ENCODE assay signal across 24 cellular contexts in genomic region chr11:125516266-125516665, GRCh38. TPM values are rescaled to one million over a fixed set of nuclear protein-coding genes. Genes with fewer than 3 reads are reported as not detected.
A peak's percentile ranks its signal among the peaks of the same experiment; 100 is the strongest.
DNase-seq lines count a peak whose midpoint lies in the region; ATAC-seq, FAIRE-seq and TF ChIP-seq lines count a peak whose summit lies in the region.
"Had no signal": no experiment of that assay in that cellular context is flagged by ENCODE, and none has a peak within 500 bp of the region (broad histone marks: within the 10 kb centered on the region; RNA-seq: fewer than 3 reads in every experiment).

No MANE protein-coding gene starts in this region.

- no peak overlapping the region for H4K8ac ChIP-seq in H1 (ENCODE audit: extremely low read depth, insufficient read depth, low read length)

- no peak for TF ChIP-seq POLR2A in H1 (IDR thresholded peaks at IDR 0.05; ENCODE audit: control extremely low read depth in 1 of 2, low read depth in 2 of 2, low read length in 2 of 2)

- H3K9me3 ChIP-seq in DOHH2 (ENCODE audit: control insufficient read depth, insufficient read depth, low read length) = peaks cover 13% of the 10 kb centered on the region; the same call in 1 of the 2 replicates
- H3K9me3 ChIP-seq in OCI-LY7 (ENCODE audit: low read length) = no peaks in the 10 kb centered on the region
- H3K9me3 ChIP-seq in H1 (ENCODE audit: insufficient read depth in 2 of 2, low read depth in 1 of 2, low read length in 1 of 2) = peaks cover 10 to 12% of the 10 kb centered on the region in 2 experiments; a peak in 2 of 4 replicates
- no peaks in the 10 kb centered on the region for H3K9me3 ChIP-seq in mucosa of descending colon
- no peaks in the 10 kb centered on the region for H3K9me3 ChIP-seq in MM.1S (replicated peaks; ENCODE audit: insufficient read depth, low read length)
- H3K9me3 ChIP-seq: esophagus muscularis mucosa, psoas muscle had no signal

- H3K36me3 ChIP-seq in DOHH2 (ENCODE audit: control insufficient read depth, low read length) = no peaks in the 10 kb centered on the region
- H3K36me3 ChIP-seq in OCI-LY7 (ENCODE audit: insufficient read depth, low read length) = no peaks in the 10 kb centered on the region
- H3K36me3 ChIP-seq in H1 (ENCODE audit: control insufficient read depth in 2 of 4, insufficient read depth in 4 of 4, low read length in 3 of 4) = peaks cover 0 to 3% (median 0%) of the 10 kb centered on the region in 4 experiments; a peak in 2 of 8 replicates
- no peaks in the 10 kb centered on the region for H3K36me3 ChIP-seq in mucosa of descending colon (ENCODE audit: low read depth)
- no peaks in the 10 kb centered on the region for H3K36me3 ChIP-seq in MM.1S (replicated peaks; ENCODE audit: insufficient read depth, low read length)
- H3K36me3 ChIP-seq: esophagus muscularis mucosa had no signal

- CTCF ChIA-PET in OCI-LY7 (lab: Charles Lee; ENCODE audit: unreplicated experiment) = no interaction called here
- CTCF ChIA-PET in H1 (lab: Charles Lee; ENCODE audit: partially characterized antibody) = interaction anchor here (0.6 to 2.0 kb wide), 5 partner anchors 13 to 669 kb away, joined by 3 to 5 read pairs (median 3); no protein-coding TSS in a partner anchor

- no peak for TF ChIP-seq RAD21 in H1 (IDR thresholded peaks at IDR 0.05 in 1 of 2, conservative IDR thresholded peaks at IDR 0.05 in 1 of 2; ENCODE audit: low read depth in 2 of 2, low read length in 2 of 2)

- no peak overlapping the region for H4K91ac ChIP-seq in H1 (replicated peaks; ENCODE audit: insufficient read length, low read length)

- H3K27me3 ChIP-seq in DOHH2 (ENCODE audit: control insufficient read depth, low read length) (no peaks in the 10 kb centered on the region), H1 (replicated peaks in 1 of 4; ENCODE audit: control insufficient read depth in 3 of 4, extremely low read depth in 1 of 4, insufficient read depth in 3 of 4, low read length in 3 of 4) (no peaks in the 10 kb centered on the region; a peak in 1 of 7 replicates), MM.1S (replicated peaks; ENCODE audit: insufficient read depth, low read length) (no peaks in the 10 kb centered on the region)
- H3K27me3 ChIP-seq: esophagus muscularis mucosa had no signal

- H3K9me2 ChIP-seq in DOHH2 (replicated peaks; ENCODE audit: control insufficient read depth, low read length) (no peaks in the 10 kb centered on the region), OCI-LY7 (ENCODE audit: insufficient read depth, low read length) (no peaks in the 10 kb centered on the region), MM.1S (replicated peaks; ENCODE audit: insufficient read depth, low read length) (no peaks in the 10 kb centered on the region)

- DNase-seq in OCI-LY7 (ENCODE audit: low spot score) (no peak), H1 (ENCODE audit: low read depth in 1 of 2, low spot score in 2 of 2) (no peak), mucosa of descending colon (no peak), MM.1S (no peak), NOMO-1 treated with DMSO at 0.1 percent for 48 hours (lab: John Stamatoyannopoulos, UW; ENCODE audit: unreplicated experiment) (no peak)
- DNase-seq: activated CD4-positive, alpha-beta T cell treated with anti-CD3 and anti-CD28 coated beads, Interleukin-2, amount 10 ng/mL, durations not matched to agents 24 days and 14 days; CD4-positive, CD25-positive, alpha-beta regulatory T cell; effector CD8-positive, alpha-beta T cell; HCEC 1CT; KBM-7; naive thymus-derived CD8-positive, alpha-beta T cell; NCI-H187; NCI-H82; psoas muscle; T-cell had no signal

- H3K27me3 Mint-ChIP-seq in nephron (ENCODE audit: low read depth) = no peaks in the 10 kb centered on the region
- H3K27me3 Mint-ChIP-seq: activated CD4-positive, alpha-beta T cell treated with anti-CD3 and anti-CD28 coated beads, Interleukin-2, amount 10 ng/mL, durations not matched to agents 24 days and 14 days; activated naive CD4-positive, alpha-beta T cell treated with anti-CD3 and anti-CD28 coated beads, Interleukin-2, amount 50 U/mL, for 24 hours; CD4-positive, CD25-positive, alpha-beta regulatory T cell; naive thymus-derived CD8-positive, alpha-beta T cell; T-cell had no signal

- peak overlapping the region in 2 of 3 experiments; percentile 29 to 42 for H3K27ac Mint-ChIP-seq in nephron
- H3K27ac Mint-ChIP-seq: activated CD4-positive, alpha-beta T cell treated with anti-CD3 and anti-CD28 coated beads, Interleukin-2, amount 10 ng/mL, durations not matched to agents 24 days and 14 days; activated naive CD4-positive, alpha-beta T cell treated with anti-CD3 and anti-CD28 coated beads, Interleukin-2, amount 50 U/mL, for 24 hours; CD4-positive, CD25-positive, alpha-beta regulatory T cell; T-cell had no signal

- H3K4me2 ChIP-seq in DOHH2 (ENCODE audit: low read length) (peak overlapping the region; percentile 26; the same call in 1 of the 2 replicates), OCI-LY7 (ENCODE audit: low read length) (no peak overlapping the region), H1 (ENCODE audit: insufficient read depth in 1 of 2, low read depth in 2 of 2, low read length in 2 of 2) (peak overlapping the region; percentile 43 to 73; a peak in 3 of 4 replicates), MM.1S (ENCODE audit: low read depth, low read length) (no peak overlapping the region)

- no peak for FAIRE-seq in H1 (lab: Jason Lieb, UNC)
- FAIRE-seq: astrocyte, G401.6, urothelium cell line had no signal

- H3K27ac ChIP-seq in DOHH2 (ENCODE audit: low read depth, low read length) = no peak overlapping the region
- H3K27ac ChIP-seq in OCI-LY7 (ENCODE audit: low read depth, low read length, poor library complexity, severe bottlenecking) = no peak overlapping the region
- H3K27ac ChIP-seq in H1 (ENCODE audit: low read depth, low read length) = 0 out of 2 replicates have a peak overlapping the region, but pooled peaks have one; percentile 8
- no peak overlapping the region for H3K27ac ChIP-seq in MM.1S (ENCODE audit: low read length)
- H3K27ac ChIP-seq: esophagus muscularis mucosa, psoas muscle had no signal

- peaks cover 13% of the 10 kb centered on the region for H3K4me1 Mint-ChIP-seq in nephron

- H3K4me3 ChIP-seq in DOHH2 (ENCODE audit: low read length) (no peak overlapping the region; the same call in 1 of the 2 replicates), OCI-LY7 (ENCODE audit: low read depth, low read length, poor library complexity, severe bottlenecking) (no peak overlapping the region), H1 (ENCODE audit: extremely low read depth in 1 of 4, insufficient read depth in 2 of 4, low read depth in 3 of 4, low read length in 4 of 4) (peak overlapping the region in 1 of 4 experiments; percentile 38; a peak in 2 of 8 replicates), mucosa of descending colon (no peak overlapping the region), MM.1S (ENCODE audit: low read length) (no peak overlapping the region)
- H3K4me3 ChIP-seq: psoas muscle had no signal

- intact Hi-C loops in OCI-LY7 (cut with micrococcal nuclease; ENCODE audit: unreplicated experiment) = no loop called here
- intact Hi-C loops in mucosa of descending colon (cut with DNase I, micrococcal nuclease) = no loop called here

- H4K20me1 ChIP-seq in DOHH2 (ENCODE audit: control insufficient read depth, insufficient read depth, low read depth, low read length) (no peaks in the 10 kb centered on the region), OCI-LY7 (ENCODE audit: insufficient read depth, low read length) (no peaks in the 10 kb centered on the region), H1 (replicated peaks in 1 of 2; ENCODE audit: control insufficient read depth in 1 of 2, insufficient read depth in 2 of 2, low read length in 2 of 2) (no peaks in the 10 kb centered on the region), MM.1S (ENCODE audit: insufficient read depth, low read length) (no peaks in the 10 kb centered on the region)

- no peak overlapping the region for H2BK20ac ChIP-seq in H1 (ENCODE audit: low read length)

- no peak overlapping the region for H2BK12ac ChIP-seq in H1 (ENCODE audit: low read depth, low read length)

- H2BK15ac ChIP-seq in H1 (ENCODE audit: low read length) = no peak overlapping the region; the same call in 1 of the 2 replicates

- H2BK120ac ChIP-seq in H1 (replicated peaks; ENCODE audit: low read depth, low read length) = peak overlapping the region; percentile 67

- H3K4ac ChIP-seq in H1 (replicated peaks; ENCODE audit: insufficient read length, low read depth, low read length) = no peak overlapping the region

- no peaks in the 10 kb centered on the region for H3K36me3 Mint-ChIP-seq in nephron (ENCODE audit: low read depth)
- H3K36me3 Mint-ChIP-seq: CD4-positive, CD25-positive, alpha-beta regulatory T cell; naive thymus-derived CD8-positive, alpha-beta T cell; T-cell had no signal

- H3K14ac ChIP-seq in H1 (ENCODE audit: insufficient read length) = no peak overlapping the region

- no peak overlapping the region for H3K18ac ChIP-seq in H1 (ENCODE audit: extremely low read depth, low read length)

- H3K23me2 ChIP-seq in H1 (ENCODE audit: low read depth, low read length) = no peaks in the 10 kb centered on the region

- no peak for TF ChIP-seq CTCF in DOHH2 (IDR thresholded peaks at IDR 0.05; ENCODE audit: low read depth, low read length, poor library complexity, severe bottlenecking)
- no peak for TF ChIP-seq CTCF in OCI-LY7 (conservative IDR thresholded peaks at IDR 0.05; ENCODE audit: low read length)
- TF ChIP-seq CTCF in H1 (IDR thresholded peaks at IDR 0.05; ENCODE audit: control extremely low read depth in 1 of 3, insufficient read depth in 1 of 3, low read depth in 1 of 3, low read length in 3 of 3) = no peak
- TF ChIP-seq CTCF in nephron (IDR thresholded peaks at IDR 0.05; ENCODE audit: unreplicated experiment in 3 of 3) = no peak
- no peak for TF ChIP-seq CTCF in mucosa of descending colon (IDR thresholded peaks at IDR 0.05)
- no peak for TF ChIP-seq CTCF in MM.1S (IDR thresholded peaks at IDR 0.05; ENCODE audit: low read length)

- BruUV-seq in OCI-LY7 (replicated peaks; lab: Mats Ljungman, UMichigan) = no TSS peak

- H3K9ac ChIP-seq in H1 (replicated peaks in 1 of 4; ENCODE audit: extremely low read depth in 1 of 4, low read depth in 3 of 4, low read length in 3 of 4) (no peak overlapping the region), MM.1S (ENCODE audit: low read length) (no peak overlapping the region)

- H3K79me1 ChIP-seq in H1 (ENCODE audit: low read depth, low read length) = no peaks in the 10 kb centered on the region

- no peak overlapping the region for H2BK5ac ChIP-seq in H1 (ENCODE audit: low read depth, low read length)

- H2AFZ ChIP-seq in OCI-LY7 (ENCODE audit: low read length) = peak overlapping the region; percentile 25; the same call in 1 of the 2 replicates
- H2AFZ ChIP-seq in H1 (ENCODE audit: low read length) = 0 out of 2 replicates have a peak overlapping the region, but pooled peaks have one; percentile 34
- H2AFZ ChIP-seq in MM.1S (ENCODE audit: low read length) = no peak overlapping the region

- WGBS in H1 (ENCODE audit: extremely low coverage in 1 of 2, insufficient coverage in 1 of 2, insufficient read length in 1 of 2, insufficient replicate concordance in 2 of 2, low coverage in 1 of 2, low lambda C conversion rate in 2 of 2, missing lambda C conversion rate in 1 of 2), 2 experiments = 23% methylated on average over 2 of the region's 2 CpGs; no CpG with 5 or more reads in 1 of the 2 experiments

- no peaks in the 10 kb centered on the region for H3K79me2 ChIP-seq in DOHH2 (ENCODE audit: control insufficient read depth, low read length)
- no peaks in the 10 kb centered on the region for H3K79me2 ChIP-seq in OCI-LY7 (ENCODE audit: insufficient read depth, low read depth, low read length)
- H3K79me2 ChIP-seq in H1 (ENCODE audit: control insufficient read depth in 1 of 2, insufficient read depth in 2 of 2, low read length in 2 of 2) = no peaks in the 10 kb centered on the region
- no peaks in the 10 kb centered on the region for H3K79me2 ChIP-seq in MM.1S (ENCODE audit: low read length)

- no peak for ATAC-seq in mucosa of descending colon
- ATAC-seq in esophagus mucosa = no peak
- ATAC-seq: naive thymus-derived CD8-positive, alpha-beta T cell; Panc1; psoas muscle; T-cell had no signal

- H4K5ac ChIP-seq in H1 (ENCODE audit: insufficient read length, low read depth, low read length) = peak overlapping the region; percentile 86

- H3K4me1 ChIP-seq in DOHH2 (ENCODE audit: control insufficient read depth, low read length) (peaks cover 54% of the 10 kb centered on the region), OCI-LY7 (ENCODE audit: insufficient read depth, low read length, poor library complexity, severe bottlenecking) (peaks cover 18% of the 10 kb centered on the region), H1 (replicated peaks in 1 of 4; ENCODE audit: control insufficient read depth in 3 of 4, insufficient read depth in 4 of 4, low read length in 3 of 4) (peaks cover 5 to 24% (median 13%) of the 10 kb centered on the region in 4 experiments; a peak in 6 of 7 replicates), mucosa of descending colon (ENCODE audit: low read depth) (peaks cover 3% of the 10 kb centered on the region), MM.1S (ENCODE audit: low read length) (peaks cover 22% of the 10 kb centered on the region)
- H3K4me1 ChIP-seq: psoas muscle had no signal

- POLR2A ChIA-PET in OCI-LY7 (lab: Charles Lee) = interaction anchor here (0.5 to 1.1 kb wide), 2 partner anchors 13 to 381 kb away, joined by 3 read pairs; no protein-coding TSS in a partner anchor
- POLR2A ChIA-PET in H1 (lab: Charles Lee; ENCODE audit: partially characterized antibody) = interaction anchor here (1.0 to 1.6 kb wide), 4 partner anchors 15 to 351 kb away, joined by 3 to 6 read pairs (median 3); no protein-coding TSS in a partner anchor

- peaks cover 7% of the 10 kb centered on the region for H3K9me3 Mint-ChIP-seq in nephron
- H3K9me3 Mint-ChIP-seq: activated naive CD4-positive, alpha-beta T cell treated with anti-CD3 and anti-CD28 coated beads, Interleukin-2, amount 50 U/mL, for 24 hours had no signal

- H2AK5ac ChIP-seq in H1 (ENCODE audit: low read depth, low read length) = no peak overlapping the region

- H3K23ac ChIP-seq in H1 (ENCODE audit: insufficient read length) = no peak overlapping the region

- H3K4me3 Mint-ChIP-seq in nephron = no peak overlapping the region
- H3K4me3 Mint-ChIP-seq: activated CD4-positive, alpha-beta T cell treated with anti-CD3 and anti-CD28 coated beads, Interleukin-2, amount 10 ng/mL, durations not matched to agents 24 days and 14 days; activated naive CD4-positive, alpha-beta T cell treated with anti-CD3 and anti-CD28 coated beads, Interleukin-2, amount 50 U/mL, for 24 hours; CD4-positive, CD25-positive, alpha-beta regulatory T cell; naive thymus-derived CD8-positive, alpha-beta T cell; T-cell had no signal

- H3K56ac ChIP-seq in H1 (replicated peaks; ENCODE audit: insufficient read length, low read depth, low read length) = no peak overlapping the region

- TF ChIP-seq EP300 in H1 (IDR thresholded peaks at IDR 0.05; ENCODE audit: borderline replicate concordance in 1 of 2, low read depth in 2 of 2, low read length in 2 of 2) = no peak

- H3F3A ChIP-seq in DOHH2 (ENCODE audit: control insufficient read depth, insufficient read depth) = 0 out of 2 replicates have a peak, but pooled peaks cover 5% of the 10 kb centered on the region
- H3F3A ChIP-seq in MM.1S (ENCODE audit: insufficient read depth, low read length) = peaks cover 9% of the 10 kb centered on the region; the same call in 1 of the 2 replicates

RNA-seq across cellular contexts. Expression of gene FEZ1, which starts 20.2 kb away (rescaled TPM):
- 0.22 TPM in 1 of 2 replicates, not detected in the other for total RNA-seq in OCI-LY7 (2014; rRNA removed; shearing (Covaris generic))
- total RNA-seq in OCI-LY7 (2022) = 0.36 and 0.55 TPM in 2 replicates
- total RNA-seq in H1 (2021; fragmentation: NEBNext Ultra II Directional; extraction: Animal tissue kit (Norgen Biotek cat#: 25700)) = 51.6 and 59.6 TPM in 2 replicates
- 72.5 and 73.6 TPM in 2 replicates for polyA plus RNA-seq in H1 (2011; rRNA removed)
- polyA plus RNA-seq in H1 (2011; cell fraction: cytosol; rRNA removed) = 69.3 TPM
- 53.1 TPM for polyA plus RNA-seq in H1 (2011; cell fraction: nucleus; rRNA removed)
- 69.0 to 94.2 TPM (median 84.4 TPM) in 4 replicates for polyA plus RNA-seq in H1 (2012, experiment 1 of 2)
- polyA plus RNA-seq in H1 (2012, experiment 2 of 2) = 76.4 TPM
- 27.6 TPM for polyA plus RNA-seq in H1 (2013, experiment 1 of 2)
- polyA plus RNA-seq in H1 (2013, experiment 2 of 2) = 30.0 TPM
- polyA minus RNA-seq in H1 (2011; rRNA and poly(A)+ RNA removed) = 28.2 and 34.7 TPM in 2 replicates
- polyA minus RNA-seq in H1 (2011; cell fraction: cytosol; rRNA and poly(A)+ RNA removed) = 28.4 TPM
- polyA minus RNA-seq in H1 (2011; cell fraction: nucleus; rRNA and poly(A)+ RNA removed) = 23.8 TPM
- total RNA-seq in mucosa of descending colon = 10 to 100 TPM in 1 of 3 donors, 1 to 10 TPM in 2; 5.3 to 38.7 (median 7.4) TPM
- total RNA-seq in esophagus mucosa = 4.5 TPM
- total RNA-seq: naive thymus-derived CD8-positive, alpha-beta T cell had no signal

RNA-seq across cellular contexts. Expression of gene EI24, which starts 53.0 kb away (rescaled TPM):
- total RNA-seq in OCI-LY7 (2014; rRNA removed; shearing (Covaris generic)) = 66.8 and 77.4 TPM in 2 replicates
- total RNA-seq in OCI-LY7 (2022) = 73.6 and 77.2 TPM in 2 replicates
- 130 and 135 TPM in 2 replicates for total RNA-seq in H1 (2021; fragmentation: NEBNext Ultra II Directional; extraction: Animal tissue kit (Norgen Biotek cat#: 25700))
- polyA plus RNA-seq in H1 (2011; rRNA removed) = 176 and 264 TPM in 2 replicates
- 161 TPM for polyA plus RNA-seq in H1 (2011; cell fraction: cytosol; rRNA removed)
- polyA plus RNA-seq in H1 (2011; cell fraction: nucleus; rRNA removed) = 70.8 TPM
- 130 to 142 TPM (median 141 TPM) in 4 replicates for polyA plus RNA-seq in H1 (2012, experiment 1 of 2)
- polyA plus RNA-seq in H1 (2012, experiment 2 of 2) = 111 TPM
- 119 TPM for polyA plus RNA-seq in H1 (2013, experiment 1 of 2)
- polyA plus RNA-seq in H1 (2013, experiment 2 of 2) = 139 TPM
- polyA minus RNA-seq in H1 (2011; rRNA and poly(A)+ RNA removed) = 143 and 171 TPM in 2 replicates
- polyA minus RNA-seq in H1 (2011; cell fraction: cytosol; rRNA and poly(A)+ RNA removed) = 48.1 TPM
- 41.1 TPM for polyA minus RNA-seq in H1 (2011; cell fraction: nucleus; rRNA and poly(A)+ RNA removed)
- total RNA-seq in mucosa of descending colon = 10 to 100 TPM; 70.6 to 83.1 (median 77.0) TPM
- total RNA-seq in esophagus mucosa = 77.2 TPM

Comparison
In these comparisons a context has a peak if more than half of its experiments do, and no peak if none do; other contexts are left out.
1. H3K4me2 ChIP-seq: peak in DOHH2 (single experiment) and H1 (2 of 2); none in OCI-LY7 (single experiment) and MM.1S (single experiment).